Comparison of ENCODE assay signal across 18 cellular contexts in the genomic region with DNA sequence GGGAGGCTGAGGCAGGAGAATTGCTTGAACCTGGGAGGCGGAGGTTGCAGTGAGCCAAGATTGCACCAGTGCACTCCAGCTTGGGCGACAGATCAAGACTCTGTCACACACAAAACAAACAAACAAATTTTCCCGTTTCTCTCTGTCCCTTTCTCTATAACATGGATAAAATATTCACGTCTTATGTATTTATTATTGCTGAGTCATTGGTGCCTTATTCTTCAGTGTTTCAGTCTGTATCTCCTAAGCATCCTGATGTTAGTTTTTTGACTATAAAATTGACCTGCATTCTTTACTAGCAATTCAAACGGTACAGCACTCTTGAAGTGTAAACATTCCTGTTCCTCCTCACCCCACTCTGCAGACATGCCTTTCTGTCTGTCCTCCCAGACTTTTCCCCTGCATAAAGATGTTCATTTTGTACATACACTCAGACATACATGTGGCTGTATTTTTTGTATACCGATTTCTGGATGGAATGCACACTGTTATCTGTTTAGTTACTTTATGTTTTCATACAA. TPM values are rescaled to one million over a fixed set of nuclear protein-coding genes. Genes with fewer than 3 reads are reported as not detected.
"Had no signal": no experiment of that assay in that cellular context is flagged by ENCODE, and none has a peak within 500 bp of the region (broad histone marks: within the 10 kb centered on the region; RNA-seq: fewer than 3 reads in every experiment).

No MANE protein-coding gene starts in this region.

- H3K27ac Mint-ChIP-seq: effector memory CD8-positive, alpha-beta T cell; neural progenitor cell had no signal

- H3K27ac ChIP-seq: adrenal gland, neural progenitor cell, ovary, sigmoid colon had no signal

- H3K4me3 ChIP-seq: adrenal gland, lung, neural progenitor cell, ovary, sigmoid colon, thyroid gland had no signal

- ATAC-seq: effector memory CD8-positive, alpha-beta T cell; WTC11 had no signal

- H3K4me3 Mint-ChIP-seq: effector memory CD8-positive, alpha-beta T cell; neural progenitor cell; WTC11 had no signal

- H3K36me3 ChIP-seq: neural progenitor cell, ovary had no signal

- FAIRE-seq: urothelium cell line had no signal

- H3K9me3 Mint-ChIP-seq: effector memory CD8-positive, alpha-beta T cell; neural progenitor cell; WTC11 had no signal

- H3K27me3 Mint-ChIP-seq: effector memory CD8-positive, alpha-beta T cell had no signal

- H3K9me3 ChIP-seq: adrenal gland, ovary, sigmoid colon, thyroid gland had no signal

- H3K4me1 ChIP-seq: adrenal gland, neural progenitor cell, sigmoid colon, thyroid gland had no signal

- H3K4me1 Mint-ChIP-seq: neural progenitor cell, WTC11 had no signal

- H3K9ac ChIP-seq: neural progenitor cell had no signal

- DNase-seq: activated CD4-positive, alpha-beta T cell treated with anti-CD3 and anti-CD28 coated beads for 4 hours; activated gamma-delta T cell treated with Interleukin-2 at 50 U/mL for 16 hours; activated T-cell treated with anti-CD3 and anti-CD28 coated beads, Interleukin-2, amount 50 U/mL, for 48 hours; adrenal gland; dermis blood vessel endothelial cell; effector memory CD8-positive, alpha-beta T cell; foreskin melanocyte; ovary; sigmoid colon; stimulated activated CD4-positive, alpha-beta T cell treated with anti-CD3 and anti-CD28 coated beads, Interleukin-1b, Interleukin-23, amount 100 ng/mL, for 48 hours; T-helper 2 cell; thyroid gland had no signal

RNA-seq across cellular contexts. Expression of a gene that starts 24.7 kb away (rescaled TPM):
- total RNA-seq: chondrocyte, pulmonary artery endothelial cell, WTC11 had no signal

RNA-seq across cellular contexts. Expression of a gene that starts 29.4 kb away (rescaled TPM):
- total RNA-seq: chondrocyte, dermis blood vessel endothelial cell, pulmonary artery endothelial cell had no signal

RNA-seq across cellular contexts. Expression of a gene that starts 38.1 kb away (rescaled TPM):
- total RNA-seq: chondrocyte, dermis blood vessel endothelial cell, pulmonary artery endothelial cell, thyroid gland, WTC11 had no signal
